1 cellular context compared by ENCODE assay signal in genomic region chr1:29849038-29849750, GRCh38.
TF ChIP-seq lines count a peak whose summit lies in the region.

No MANE protein-coding gene starts in this region.

TF ChIP-seq in HepG2, 621 proteins besides CTCF, POLR2A, EP300 and RAD21 (continued from another document):
- no peak for TF ChIP-seq UBTF (CRISPR knock-in tag; IDR thresholded peaks at IDR 0.05)
- TF ChIP-seq STAG1 (CRISPR knock-in tag; IDR thresholded peaks at IDR 0.05) = peak; percentile 53
TF ChIP-seq in HepG2: peak in this region for 2.
